15 cellular contexts compared by ENCODE assay signal in the genomic region with DNA sequence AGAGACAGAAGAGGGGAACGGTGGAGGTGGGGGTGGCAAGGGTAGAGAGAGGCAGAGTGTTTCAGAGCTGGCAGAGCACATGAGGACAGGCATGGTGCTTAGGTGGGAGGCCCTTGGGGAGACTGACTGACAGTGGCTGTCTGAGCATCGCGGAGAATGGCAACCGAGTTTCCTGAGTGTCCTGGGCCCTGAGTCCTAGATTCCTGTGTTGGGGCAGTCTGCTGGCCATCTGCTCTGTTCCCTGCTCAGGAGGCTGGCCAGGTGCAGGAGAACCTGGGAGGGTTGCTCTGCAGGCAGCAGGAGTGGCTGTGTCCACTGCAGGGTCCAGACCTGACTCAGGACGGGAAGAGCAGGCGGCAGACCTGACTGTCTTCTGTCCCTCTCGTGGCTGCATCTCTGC.
DNase-seq lines count a peak whose midpoint lies in the region; ATAC-seq and TF ChIP-seq lines count a peak whose summit lies in the region.
"Had no signal": no experiment of that assay in that cellular context is flagged by ENCODE, and none has a peak within 500 bp of the region (broad histone marks: within the 10 kb centered on the region; RNA-seq: fewer than 3 reads in every experiment).

No MANE protein-coding gene starts in this region.

- H3K79me2 ChIP-seq in neural progenitor cell (ENCODE audit: low read depth), result no peaks in the 10 kb centered on the region

- peak overlapping the region; percentile 77 for H2BK15ac ChIP-seq in neuronal stem cell (ENCODE audit: low read length)

- no peak overlapping the region for H2BK12ac ChIP-seq in neuronal stem cell (ENCODE audit: low read length)

- H3K4ac ChIP-seq in neuronal stem cell (ENCODE audit: low read length), result no peak overlapping the region

- H3K79me1 ChIP-seq in neuronal stem cell (ENCODE audit: low read depth, low read length), result no peaks in the 10 kb centered on the region

- H3K23ac ChIP-seq in neuronal stem cell (ENCODE audit: low read depth, low read length, poor library complexity), result no peak overlapping the region

- H3F3A ChIP-seq in neural progenitor cell (ENCODE audit: low read depth), result peaks cover 29% of the 10 kb centered on the region

- H3K36me3 ChIP-seq in RWPE2 (ENCODE audit: low read depth) (no peaks in the 10 kb centered on the region), neuronal stem cell (replicated peaks in 1 of 2; ENCODE audit: control insufficient read depth in 2 of 2, insufficient read depth in 2 of 2, low read length in 2 of 2) (no peaks in the 10 kb centered on the region), neural progenitor cell (no peaks in the 10 kb centered on the region)

- no peaks in the 10 kb centered on the region for H3K9me3 Mint-ChIP-seq in neural progenitor cell
- H3K9me3 Mint-ChIP-seq: CD4-positive, alpha-beta T cell had no signal

- TF ChIP-seq CTCF in RWPE2 (IDR thresholded peaks at IDR 0.05; ENCODE audit: poor library complexity, severe bottlenecking) (no peak), neural progenitor cell (IDR thresholded peaks at IDR 0.05) (no peak)

- no peak overlapping the region for H3K27ac ChIP-seq in RWPE2 (ENCODE audit: poor library complexity, severe bottlenecking)
- no peak overlapping the region for H3K27ac ChIP-seq in neuronal stem cell (replicated peaks; ENCODE audit: low read length)
- no peak overlapping the region for H3K27ac ChIP-seq in neural progenitor cell
- H3K27ac ChIP-seq: C4-2B, HL-60 had no signal

- WGBS in neuronal stem cell (ENCODE audit: extremely low coverage in 2 of 2, insufficient read length in 2 of 2, insufficient replicate concordance in 1 of 2), 2 donors, result no CpG with 5 or more reads among the region's 7 CpGs

- no peaks in the 10 kb centered on the region for H3K36me3 Mint-ChIP-seq in neural progenitor cell

- H3K27me3 Mint-ChIP-seq in neural progenitor cell (ENCODE audit: insufficient read depth, low read depth), result peaks cover 23% of the 10 kb centered on the region

- no peak overlapping the region for H4K91ac ChIP-seq in neuronal stem cell (ENCODE audit: low read depth, low read length, poor library complexity)

- H3K4me1 ChIP-seq in RWPE2 (ENCODE audit: insufficient read depth, poor library complexity, severe bottlenecking), result no peaks in the 10 kb centered on the region
- H3K4me1 ChIP-seq in neuronal stem cell (ENCODE audit: control insufficient read depth in 2 of 2, insufficient read depth in 1 of 2, low read depth in 1 of 2, low read length in 2 of 2), result peaks cover 0 to 7% of the 10 kb centered on the region in 2 donors
- H3K4me1 ChIP-seq in neural progenitor cell, result peaks cover 34% of the 10 kb centered on the region

- H3K4me3 ChIP-seq in RWPE2 (ENCODE audit: severe bottlenecking) (no peak overlapping the region), neuronal stem cell (ENCODE audit: low read length in 2 of 2) (no peak overlapping the region), neural progenitor cell (no peak overlapping the region)

- ATAC-seq in RWPE2 (ENCODE audit: low read depth), result no peak
- ATAC-seq in GM19452 (IDR thresholded peaks at IDR 0.05; ENCODE audit: unreplicated experiment), result no peak

- no peak overlapping the region for H4K8ac ChIP-seq in neuronal stem cell (ENCODE audit: low read depth, low read length)

- no peaks in the 10 kb centered on the region for H3K9me3 ChIP-seq in RWPE2 (ENCODE audit: severe bottlenecking)
- H3K9me3 ChIP-seq in neuronal stem cell (replicated peaks in 1 of 2; ENCODE audit: control insufficient read depth in 2 of 2, insufficient read depth in 1 of 2, low read depth in 1 of 2, low read length in 2 of 2), result no peaks in the 10 kb centered on the region
- H3K9me3 ChIP-seq in neural progenitor cell (ENCODE audit: low read depth), result no peaks in the 10 kb centered on the region

- H3K4me1 Mint-ChIP-seq in neural progenitor cell, result peaks cover 50% of the 10 kb centered on the region

- H3K4me3 Mint-ChIP-seq in neural progenitor cell, result no peak overlapping the region
- H3K4me3 Mint-ChIP-seq: CD4-positive, alpha-beta T cell had no signal

- DNase-seq in RWPE2 (ENCODE audit: low spot score), result peak; percentile 14
- peak; percentile 93 for DNase-seq in cerebellar cortex (ENCODE audit: low spot score)
- no peak for DNase-seq in neuronal stem cell (ENCODE audit: low spot score)
- no peak for DNase-seq in neural progenitor cell (ENCODE audit: low spot score)
- no peak for DNase-seq in NCI-H2227 (lab: John Stamatoyannopoulos, UW; ENCODE audit: unreplicated experiment)
- DNase-seq: ACHN; AML-193; CD4-positive, alpha-beta T cell; DMS153; DMS79; GF-D8; HCEC 1CT had no signal

- H2AK5ac ChIP-seq in neuronal stem cell (ENCODE audit: low read depth, low read length), result peak overlapping the region; percentile 56

- no peak overlapping the region for H3K27ac Mint-ChIP-seq in neural progenitor cell
- H3K27ac Mint-ChIP-seq: CD4-positive, alpha-beta T cell had no signal

- H3K4me2 ChIP-seq in neuronal stem cell (ENCODE audit: insufficient read depth, low read length, poor library complexity, severe bottlenecking) (no peak overlapping the region), neural progenitor cell (no peak overlapping the region)

- no peak overlapping the region for H3K14ac ChIP-seq in neuronal stem cell (ENCODE audit: low read length)

- H3K18ac ChIP-seq in neuronal stem cell (ENCODE audit: low read length), result no peak overlapping the region

- no peak overlapping the region for H2BK5ac ChIP-seq in neuronal stem cell (ENCODE audit: low read length)

- H2AFZ ChIP-seq in neuronal stem cell (ENCODE audit: low read length) (no peak overlapping the region), neural progenitor cell (replicated peaks) (no peak overlapping the region)

- no peaks in the 10 kb centered on the region for H4K20me1 ChIP-seq in neural progenitor cell (ENCODE audit: low read depth)

- peak overlapping the region; percentile 66 for H3K9ac ChIP-seq in neuronal stem cell (ENCODE audit: low read depth, low read length, poor library complexity)
- H3K9ac ChIP-seq in neural progenitor cell, result no peak overlapping the region

- peaks cover 5% of the 10 kb centered on the region for H3K27me3 ChIP-seq in RWPE2 (ENCODE audit: insufficient read depth, poor library complexity, severe bottlenecking)
- no peaks in the 10 kb centered on the region for H3K27me3 ChIP-seq in neuronal stem cell (ENCODE audit: control insufficient read depth in 3 of 3, insufficient read depth in 3 of 3, low read depth in 1 of 3, low read length in 3 of 3)
- no peaks in the 10 kb centered on the region for H3K27me3 ChIP-seq in neural progenitor cell

- H2BK120ac ChIP-seq in neuronal stem cell (ENCODE audit: low read depth, low read length), result peak overlapping the region; percentile 6

Comparison
In these comparisons a context has a peak if more than half of its experiments do, and no peak if none do; other contexts are left out.
1. DNase-seq: peak in RWPE2 (single experiment) and cerebellar cortex (single experiment); none in neuronal stem cell (single experiment), neural progenitor cell (single experiment) and NCI-H2227 (single experiment).